In the genomic region with DNA sequence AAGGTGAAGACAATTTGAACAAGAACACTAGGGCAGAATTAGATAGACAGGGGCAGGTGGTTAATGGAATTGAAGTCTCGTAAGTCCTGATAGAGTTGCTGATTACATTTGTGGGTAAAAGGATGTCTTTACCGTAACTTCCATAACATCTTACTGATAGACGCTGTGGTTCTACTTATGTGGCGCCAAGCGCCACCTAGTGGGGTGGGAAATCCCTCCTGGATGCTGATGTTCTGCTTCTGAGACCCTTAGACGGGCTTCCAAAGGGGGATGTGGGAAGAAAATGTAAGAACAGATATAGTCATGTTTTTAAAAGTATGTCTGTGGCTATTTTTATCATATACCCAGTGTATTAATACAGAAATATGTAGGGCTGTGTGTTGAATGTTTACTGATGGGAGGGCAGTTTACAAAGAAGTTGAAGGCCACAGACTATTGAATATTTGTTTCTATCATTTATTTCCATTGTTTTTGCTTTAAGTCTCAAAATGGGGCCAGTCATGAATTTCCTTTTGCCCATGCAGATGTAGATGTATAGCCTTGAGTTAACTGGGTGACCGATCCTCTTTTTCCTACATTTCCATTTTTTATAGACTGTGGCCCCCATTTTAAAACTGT, we compare ENCODE assay signal across 8 cellular contexts. TPM values are rescaled to one million over a fixed set of nuclear protein-coding genes. Genes with fewer than 3 reads are reported as not detected.
A peak's percentile ranks its signal among the peaks of the same experiment; 100 is the strongest.
DNase-seq lines count a peak whose midpoint lies in the region; ATAC-seq and TF ChIP-seq lines count a peak whose summit lies in the region.

No MANE protein-coding gene starts in this region.

- DNase-seq in AG20443 (ENCODE audit: low spot score): peak; percentile 11
- peak; percentile 42 for DNase-seq in H7
- peak; percentile 27 for DNase-seq in T follicular helper cell (ENCODE audit: low read depth)
- DNase-seq in body of pancreas: peak in 2 of 4 donors; percentile 37 to 58
- no peak for DNase-seq in left lung
- DNase-seq in stimulated activated naive CD4-positive, alpha-beta T cell treated with Interleukin-2 at 50 U/mL for 16 hours (lab: John Stamatoyannopoulos, UW): peak; percentile 5
- DNase-seq in NCI-H510A treated with DMSO at 0.1 percent for 48 hours (lab: John Stamatoyannopoulos, UW): no peak

- H3K27me3 ChIP-seq in H7 (ENCODE audit: control insufficient read depth, insufficient read depth, low read length): no peaks in the 10 kb centered on the region
- H3K27me3 ChIP-seq in body of pancreas: no peaks in the 10 kb centered on the region
- H3K27me3 ChIP-seq in left lung: no peaks in the 10 kb centered on the region

- no peaks in the 10 kb centered on the region for H3K4me1 ChIP-seq in body of pancreas
- H3K4me1 ChIP-seq in left lung: peaks cover 0 to 13% of the 10 kb centered on the region in 2 donors

- no peak overlapping the region for H3K27ac ChIP-seq in body of pancreas
- H3K27ac ChIP-seq in left lung: no peak overlapping the region

- no peak for ATAC-seq in body of pancreas
- ATAC-seq in left lung: peak; percentile 64
- ATAC-seq in HG02759 (IDR thresholded peaks at IDR 0.05; ENCODE audit: unreplicated experiment): no peak

- H3K36me3 ChIP-seq in H7 (replicated peaks; ENCODE audit: control insufficient read depth, insufficient read depth, low read length): no peaks in the 10 kb centered on the region
- H3K36me3 ChIP-seq in body of pancreas (replicated peaks in 1 of 2; ENCODE audit: insufficient read depth in 1 of 2, low read depth in 2 of 2): no peaks in the 10 kb centered on the region
- no peaks in the 10 kb centered on the region for H3K36me3 ChIP-seq in left lung

- TF ChIP-seq CTCF in body of pancreas (IDR thresholded peaks at IDR 0.05) (peak in 6 of 7 experiments; percentile 37 to 48 (median 46)), left lung (IDR thresholded peaks at IDR 0.05) (peak; percentile 44 to 66)

- TF ChIP-seq POLR2A in body of pancreas (IDR thresholded peaks at IDR 0.05): no peak

- WGBS in body of pancreas, 2 donors: 21 to 27% methylated on average over 7 of the region's 7 CpGs

- intact Hi-C loops in body of pancreas (cut with DNase I): no loop called here
- intact Hi-C loops in left lung (cut with DNase I): no loop called here

- H3K4me3 ChIP-seq in H7 (ENCODE audit: insufficient read depth, low read depth, low read length) (no peak overlapping the region), body of pancreas (no peak overlapping the region), left lung (no peak overlapping the region)

- H3K9me3 ChIP-seq in body of pancreas: no peaks in the 10 kb centered on the region
- H3K9me3 ChIP-seq in left lung: no peaks in the 10 kb centered on the region

RNA-seq across cellular contexts. Expression of a gene that starts 12.2 kb away (rescaled TPM):
- not detected in 2 replicates for total RNA-seq in H7 (2014; rRNA removed; shearing (Covaris generic))
- total RNA-seq in body of pancreas (under 1 TPM in 1 of 2 donors, not detected in 1; 0.26 TPM), left lung (10 to 100 TPM in 1 of 2 donors, 1 to 10 TPM in 1; 5.7 to 24.6 TPM)

RNA-seq across cellular contexts. Expression of a gene that starts 27.3 kb away (rescaled TPM):
- not detected in 2 replicates for total RNA-seq in H7 (2014; rRNA removed; shearing (Covaris generic))
- total RNA-seq in body of pancreas (under 1 TPM in 1 of 2 donors, not detected in 1; 0.78 TPM), left lung (1 to 10 TPM; 3.1 to 3.4 TPM)

Comparison
In these comparisons a context has a peak if more than half of its experiments do, and no peak if none do; other contexts are left out.
1. DNase-seq: peak in AG20443 (single experiment), H7 (single experiment), T follicular helper cell (single experiment) and stimulated activated naive CD4-positive, alpha-beta T cell treated with Interleukin-2 at 50 U/mL for 16 hours (single experiment); none in left lung (0 of 2) and NCI-H510A treated with DMSO at 0.1 percent for 48 hours (single experiment).